14 cellular contexts compared by ENCODE assay signal in genomic region chr3:177106184-177106583, GRCh38.
DNase-seq lines count a peak whose midpoint lies in the region; ATAC-seq and TF ChIP-seq lines count a peak whose summit lies in the region.
"Had no signal": no experiment of that assay in that cellular context is flagged by ENCODE, and none has a peak within 500 bp of the region (broad histone marks: within the 10 kb centered on the region; RNA-seq: fewer than 3 reads in every experiment).

No MANE protein-coding gene starts in this region.

- no peak overlapping the region for H2AFZ ChIP-seq in hepatocyte

- H3K4me1 Mint-ChIP-seq in Caco-2 (ENCODE audit: low read depth, unreplicated experiment): peaks cover 28% of the 10 kb centered on the region

- H3K9me3 ChIP-seq in Caco-2 (no peaks in the 10 kb centered on the region), hepatocyte (ENCODE audit: low read depth) (no peaks in the 10 kb centered on the region)

- intact Hi-C loops in Caco-2 (cut with micrococcal nuclease; ENCODE audit: unreplicated experiment): no loop called here

- POLR2A ChIA-PET in Caco-2 (lab: Charles Lee): no interaction called here

- DNase-seq in NCI-H510A treated with DMSO at 0.1 percent for 48 hours (lab: John Stamatoyannopoulos, UW): peak; percentile 73
- DNase-seq in kidney tubule cell (ENCODE audit: low spot score): peak; percentile 18
- no peak for DNase-seq in mucosa of gallbladder (ENCODE audit: low spot score)
- DNase-seq in Caco-2: no peak
- DNase-seq in hepatocyte (ENCODE audit: low spot score): no peak
- DNase-seq: DMS 273 treated with DMSO at 0.1 percent for 48 hours, dorsolateral prefrontal cortex, H9, NCI-H1105 treated with DMSO at 0.1 percent for 48 hours had no signal

- H3K9me2 ChIP-seq in hepatocyte (replicated peaks; ENCODE audit: insufficient read depth): no peaks in the 10 kb centered on the region

- H3K27ac Mint-ChIP-seq in Caco-2 (ENCODE audit: unreplicated experiment): no peak overlapping the region
- H3K27ac Mint-ChIP-seq: activated naive CD4-positive, alpha-beta T cell treated with anti-CD3 and anti-CD28 coated beads, Interleukin-2, amount 50 U/mL, for 24 hours had no signal

- BruUV-seq in Caco-2 (replicated peaks; lab: Mats Ljungman, UMichigan): no TSS peak

- TF ChIP-seq CTCF in Caco-2 (IDR thresholded peaks at IDR 0.05; ENCODE audit: insufficient read depth in 1 of 2, low read depth in 1 of 2, low read length in 1 of 2, severe bottlenecking in 1 of 2, unreplicated experiment in 1 of 2) (no peak), hepatocyte (IDR thresholded peaks at IDR 0.05; ENCODE audit: poor library complexity) (no peak)

- CTCF ChIA-PET in Caco-2 (lab: Charles Lee): no interaction called here

- peaks cover 100% of the 10 kb centered on the region for H3K79me2 ChIP-seq in hepatocyte

- no peak overlapping the region for H3K4me3 Mint-ChIP-seq in Caco-2 (ENCODE audit: unreplicated experiment)
- H3K4me3 Mint-ChIP-seq: H9 had no signal

- H3K4me2 ChIP-seq in hepatocyte: no peak overlapping the region

- H3K4me3 ChIP-seq in Caco-2 (ENCODE audit: low read depth, low read length) (no peak overlapping the region), hepatocyte (no peak overlapping the region)
- H3K4me3 ChIP-seq: dorsolateral prefrontal cortex had no signal

- ATAC-seq in GM18498 (IDR thresholded peaks at IDR 0.05; ENCODE audit: unreplicated experiment) (peak; percentile 43), GM21619 (IDR thresholded peaks at IDR 0.05; ENCODE audit: unreplicated experiment) (peak; percentile 55), GM18520 (IDR thresholded peaks at IDR 0.05; ENCODE audit: unreplicated experiment) (no peak)

- no peaks in the 10 kb centered on the region for H3K9me3 Mint-ChIP-seq in Caco-2 (ENCODE audit: unreplicated experiment)
- H3K9me3 Mint-ChIP-seq: activated naive CD4-positive, alpha-beta T cell treated with anti-CD3 and anti-CD28 coated beads, Interleukin-2, amount 50 U/mL, for 24 hours; H9 had no signal

- H3K27ac ChIP-seq in hepatocyte: no peak overlapping the region
- H3K27ac ChIP-seq: dorsolateral prefrontal cortex, HL-60 had no signal

- H3K36me3 Mint-ChIP-seq in Caco-2 (ENCODE audit: insufficient read depth, unreplicated experiment): no peaks in the 10 kb centered on the region

- H4K20me1 ChIP-seq in hepatocyte (ENCODE audit: insufficient read depth, poor library complexity, severe bottlenecking): peaks cover 96% of the 10 kb centered on the region

- 76% methylated on average over 7 of the region's 7 CpGs for WGBS in hepatocyte (ENCODE audit: low lambda C conversion rate, missing lambda C conversion rate)

- H3K27me3 ChIP-seq in Caco-2 (replicated peaks; ENCODE audit: control insufficient read depth, insufficient read depth, low read length): no peaks in the 10 kb centered on the region
- no peaks in the 10 kb centered on the region for H3K27me3 ChIP-seq in hepatocyte
- H3K27me3 ChIP-seq: dorsolateral prefrontal cortex had no signal

- H3K36me3 ChIP-seq in Caco-2 (ENCODE audit: control insufficient read depth, insufficient read depth, low read length): no peaks in the 10 kb centered on the region
- no peaks in the 10 kb centered on the region for H3K36me3 ChIP-seq in hepatocyte (replicated peaks; ENCODE audit: insufficient read depth, low read depth)

- H3K27me3 Mint-ChIP-seq in Caco-2 (ENCODE audit: insufficient read depth, unreplicated experiment): no peaks in the 10 kb centered on the region
- H3K27me3 Mint-ChIP-seq: activated naive CD4-positive, alpha-beta T cell treated with anti-CD3 and anti-CD28 coated beads, Interleukin-2, amount 50 U/mL, for 24 hours had no signal

- H3K4me1 ChIP-seq in Caco-2: peaks cover 35% of the 10 kb centered on the region
- peaks cover 32% of the 10 kb centered on the region for H3K4me1 ChIP-seq in hepatocyte (ENCODE audit: insufficient read depth)

Comparison
In these comparisons a context has a peak if more than half of its experiments do, and no peak if none do; other contexts are left out.
1. DNase-seq: peak in NCI-H510A treated with DMSO at 0.1 percent for 48 hours (single experiment) and kidney tubule cell (single experiment); none in mucosa of gallbladder (single experiment), Caco-2 (0 of 2) and hepatocyte (single experiment).